8 cellular contexts compared by ENCODE assay signal in the genomic region with DNA sequence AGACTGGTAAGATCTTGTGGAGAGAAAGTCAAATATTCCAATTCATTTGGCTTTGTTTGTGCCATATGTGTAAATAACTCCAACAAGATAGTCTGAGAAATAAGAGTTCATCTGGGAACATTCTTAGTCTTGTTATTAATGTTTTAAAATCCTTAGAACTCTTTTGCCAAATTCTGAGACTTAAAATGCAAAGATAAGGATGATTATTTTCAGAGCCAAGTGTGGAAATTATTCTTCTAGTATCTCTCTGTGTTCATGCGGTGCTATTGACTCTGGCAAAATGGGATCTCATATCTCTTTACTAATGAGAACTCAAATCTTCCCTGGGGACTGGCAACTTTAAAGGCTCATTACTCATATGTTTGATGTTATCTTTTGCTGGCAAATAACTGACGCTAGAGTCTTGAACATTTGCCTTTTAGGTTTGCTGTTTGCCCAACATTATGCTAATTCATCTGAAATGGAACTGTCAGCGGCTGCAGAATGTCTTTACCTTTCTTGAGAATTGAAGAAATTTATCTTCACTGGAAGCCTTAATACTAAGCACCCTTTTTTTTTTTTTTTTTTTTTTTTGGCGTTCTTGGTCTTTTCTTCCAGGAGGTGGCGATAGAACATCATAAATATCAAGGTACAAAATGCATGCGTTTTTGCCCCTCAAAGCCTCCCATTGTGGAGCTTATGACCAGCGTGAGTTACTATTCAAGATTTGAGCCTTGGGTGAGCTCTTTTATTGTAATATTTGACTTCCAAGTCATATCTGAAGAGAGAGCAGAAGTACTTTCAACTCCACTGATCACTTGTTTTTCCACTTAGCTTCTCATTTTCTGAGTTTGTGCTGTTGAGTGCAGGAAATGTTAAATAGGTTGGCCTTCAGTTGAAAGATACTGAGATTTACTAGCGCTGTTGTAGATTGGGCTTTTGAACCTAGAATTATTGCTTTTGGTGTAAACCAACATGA.
DNase-seq lines count a peak whose midpoint lies in the region; ATAC-seq and TF ChIP-seq lines count a peak whose summit lies in the region.

No MANE protein-coding gene starts in this region.

- H3K36me3 Mint-ChIP-seq in glutamatergic neuron (ENCODE audit: unreplicated experiment) = no peaks in the 10 kb centered on the region

- H3K9me3 Mint-ChIP-seq in glutamatergic neuron (ENCODE audit: unreplicated experiment) = no peaks in the 10 kb centered on the region

- no peak overlapping the region for H3K27ac Mint-ChIP-seq in glutamatergic neuron (ENCODE audit: unreplicated experiment)

- H3K4me3 Mint-ChIP-seq in glutamatergic neuron (ENCODE audit: unreplicated experiment) = no peak overlapping the region

- peaks cover 14% of the 10 kb centered on the region for H3K4me1 Mint-ChIP-seq in glutamatergic neuron (ENCODE audit: low read depth, unreplicated experiment)

- TF ChIP-seq CTCF in glutamatergic neuron (IDR thresholded peaks at IDR 0.05; ENCODE audit: partially characterized antibody, unreplicated experiment) = peak; percentile 73

- peak; percentile 76 for DNase-seq in DMS 273 (lab: John Stamatoyannopoulos, UW; ENCODE audit: unreplicated experiment)
- peak; percentile 64 for DNase-seq in GOT3 (lab: John Stamatoyannopoulos, UW)
- DNase-seq in NCI-H2107 (lab: John Stamatoyannopoulos, UW) = peak; percentile 54
- peak; percentile 1 for DNase-seq in activated CD4-positive, alpha-beta T cell treated with anti-CD3 and anti-CD28 coated beads, Interleukin-2, amount 50 U/mL, for 1 hour
- no peak for DNase-seq in glutamatergic neuron
- peak; percentile 81 for DNase-seq in retina
- DNase-seq in activated CD8-positive, alpha-beta memory T cell treated with anti-CD3 and anti-CD28 coated beads, Interleukin-2, amount 50 U/mL, for 48 hours = no peak

- no peaks in the 10 kb centered on the region for H3K27me3 Mint-ChIP-seq in glutamatergic neuron (ENCODE audit: unreplicated experiment)

- no peak for ATAC-seq in GM19452 (IDR thresholded peaks at IDR 0.05; ENCODE audit: unreplicated experiment)

Comparison
In these comparisons a context has a peak if more than half of its experiments do, and no peak if none do; other contexts are left out.
1. DNase-seq: peak in DMS 273 (single experiment), GOT3 (single experiment), NCI-H2107 (single experiment), activated CD4-positive, alpha-beta T cell treated with anti-CD3 and anti-CD28 coated beads, Interleukin-2, amount 50 U/mL, for 1 hour (single experiment) and retina (single experiment); none in glutamatergic neuron (single experiment) and activated CD8-positive, alpha-beta memory T cell treated with anti-CD3 and anti-CD28 coated beads, Interleukin-2, amount 50 U/mL, for 48 hours (single experiment).